19 cellular contexts compared by ENCODE assay signal in the genomic region with DNA sequence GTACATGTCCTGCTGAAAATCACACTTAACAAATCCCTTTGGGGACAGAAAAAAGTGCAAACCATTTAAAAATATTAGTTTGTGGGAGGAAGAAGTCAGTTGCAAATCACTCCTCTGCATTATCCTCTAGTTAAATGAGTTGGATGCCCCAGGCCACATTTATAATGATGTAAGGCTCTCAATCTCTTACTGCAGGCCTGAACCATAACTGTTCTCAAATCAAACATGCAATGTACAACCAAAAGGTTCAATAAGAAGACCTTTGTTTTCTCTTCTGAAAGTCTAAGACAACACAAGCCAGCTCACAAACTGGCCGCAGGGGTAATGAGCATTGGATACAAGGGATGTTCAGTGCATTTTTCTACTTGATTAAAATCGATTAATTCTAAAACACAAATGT. TPM values are rescaled to one million over a fixed set of nuclear protein-coding genes. Genes with fewer than 3 reads are reported as not detected.
"Had no signal": no experiment of that assay in that cellular context is flagged by ENCODE, and none has a peak within 500 bp of the region (broad histone marks: within the 10 kb centered on the region; RNA-seq: fewer than 3 reads in every experiment).

No MANE protein-coding gene starts in this region.

- H3K4me3 Mint-ChIP-seq: activated CD4-positive, alpha-beta memory T cell treated with anti-CD3 and anti-CD28 coated beads, Interleukin-2, amount 10 ng/mL, durations not matched to agents 7 days and 5 days; activated CD4-positive, alpha-beta T cell treated with anti-CD3 and anti-CD28 coated beads for 36 hours; activated naive CD8-positive, alpha-beta T cell treated with anti-CD3 and anti-CD28 coated beads, Interleukin-2, amount 10 ng/mL, durations not matched to agents 7 days and 5 days; activated T-cell treated with anti-CD3 and anti-CD28 coated beads, Interleukin-2, amount 50 U/mL, for 72 hours; naive B cell; stimulated activated naive CD8-positive, alpha-beta T cell treated with anti-CD3 and anti-CD28 coated beads, Interleukin-15, Interleukin-2, amounts not matched to agents 100 ng/mL and 50 ng/mL, for 24 hours had no signal

- H3K4me1 ChIP-seq: colonic mucosa had no signal

- H3K9me3 ChIP-seq: colonic mucosa, gastrocnemius medialis, sigmoid colon had no signal

- FAIRE-seq: endothelial cell of umbilical vein, kidney had no signal

- H3K27ac Mint-ChIP-seq: activated CD4-positive, alpha-beta memory T cell treated with anti-CD3 and anti-CD28 coated beads, Interleukin-2, amount 10 ng/mL, durations not matched to agents 7 days and 5 days; activated CD4-positive, alpha-beta T cell treated with anti-CD3 and anti-CD28 coated beads for 36 hours; activated naive CD8-positive, alpha-beta T cell treated with anti-CD3 and anti-CD28 coated beads, Interleukin-2, amount 10 ng/mL, durations not matched to agents 7 days and 5 days; activated T-cell treated with anti-CD3 and anti-CD28 coated beads, Interleukin-2, amount 50 U/mL, for 72 hours; naive B cell; stimulated activated naive CD8-positive, alpha-beta T cell treated with anti-CD3 and anti-CD28 coated beads, Interleukin-15, Interleukin-2, amounts not matched to agents 100 ng/mL and 50 ng/mL, for 24 hours had no signal

- H3K4me1 Mint-ChIP-seq: activated CD4-positive, alpha-beta memory T cell treated with anti-CD3 and anti-CD28 coated beads, Interleukin-2, amount 10 ng/mL, durations not matched to agents 7 days and 5 days; activated CD4-positive, alpha-beta T cell treated with anti-CD3 and anti-CD28 coated beads for 36 hours; activated naive CD8-positive, alpha-beta T cell treated with anti-CD3 and anti-CD28 coated beads, Interleukin-2, amount 10 ng/mL, durations not matched to agents 7 days and 5 days; naive B cell had no signal

- H3K27ac ChIP-seq: cardiac muscle cell, colonic mucosa, gastrocnemius medialis had no signal

- H3K4me3 ChIP-seq: cardiac muscle cell, colonic mucosa, gastrocnemius medialis, sigmoid colon had no signal

- DNase-seq: activated CD4-positive, alpha-beta memory T cell treated with anti-CD3 and anti-CD28 coated beads, Interleukin-2, amount 10 ng/mL, durations not matched to agents 7 days and 5 days; activated CD4-positive, alpha-beta T cell treated with anti-CD3 and anti-CD28 coated beads for 36 hours; activated CD8-positive, alpha-beta memory T cell treated with anti-CD3 and anti-CD28 coated beads, Interleukin-2, amount 50 U/mL, for 4 hours; activated gamma-delta T cell treated with Interleukin-2 at 50 U/mL for 16 hours; activated naive CD8-positive, alpha-beta T cell treated with anti-CD3 and anti-CD28 coated beads, Interleukin-2, amount 10 ng/mL, durations not matched to agents 7 days and 5 days; activated T-cell treated with anti-CD3 and anti-CD28 coated beads, Interleukin-2, amount 50 U/mL, for 72 hours; anterior cingulate cortex; colonic mucosa; effector CD4-positive, alpha-beta T cell; gastrocnemius medialis; kidney; midbrain; naive B cell; nucleus accumbens; sigmoid colon; stimulated activated CD4-positive, alpha-beta T cell treated with anti-CD3 and anti-CD28 coated beads, Interleukin-12 subunit alpha, Interleukin-12 subunit beta, amount 100 ng/mL, for 4 hours had no signal

- H3K9me3 Mint-ChIP-seq: activated CD4-positive, alpha-beta memory T cell treated with anti-CD3 and anti-CD28 coated beads, Interleukin-2, amount 10 ng/mL, durations not matched to agents 7 days and 5 days; activated naive CD8-positive, alpha-beta T cell treated with anti-CD3 and anti-CD28 coated beads, Interleukin-2, amount 10 ng/mL, durations not matched to agents 7 days and 5 days; activated T-cell treated with anti-CD3 and anti-CD28 coated beads, Interleukin-2, amount 50 U/mL, for 72 hours; naive B cell; stimulated activated naive CD8-positive, alpha-beta T cell treated with anti-CD3 and anti-CD28 coated beads, Interleukin-15, Interleukin-2, amounts not matched to agents 100 ng/mL and 50 ng/mL, for 24 hours had no signal

- H3K27me3 ChIP-seq: cardiac muscle cell, colonic mucosa, gastrocnemius medialis, sigmoid colon had no signal

- ATAC-seq: activated CD4-positive, alpha-beta T cell treated with anti-CD3 and anti-CD28 coated beads for 36 hours; activated T-cell treated with anti-CD3 and anti-CD28 coated beads, Interleukin-2, amount 50 U/mL, for 72 hours; gastrocnemius medialis had no signal

- H3K36me3 Mint-ChIP-seq: activated naive CD8-positive, alpha-beta T cell treated with anti-CD3 and anti-CD28 coated beads, Interleukin-2, amount 10 ng/mL, durations not matched to agents 7 days and 5 days; naive B cell had no signal

- H3K27me3 Mint-ChIP-seq: activated naive CD8-positive, alpha-beta T cell treated with anti-CD3 and anti-CD28 coated beads, Interleukin-2, amount 10 ng/mL, durations not matched to agents 7 days and 5 days; naive B cell; stimulated activated naive CD8-positive, alpha-beta T cell treated with anti-CD3 and anti-CD28 coated beads, Interleukin-15, Interleukin-2, amounts not matched to agents 100 ng/mL and 50 ng/mL, for 24 hours had no signal

- H3K36me3 ChIP-seq: cardiac muscle cell, colonic mucosa, gastrocnemius medialis, sigmoid colon had no signal

RNA-seq across cellular contexts. Expression of a gene that starts 39.7 kb away (rescaled TPM):
- total RNA-seq: activated CD4-positive, alpha-beta memory T cell treated with anti-CD3 and anti-CD28 coated beads, Interleukin-2, amount 10 ng/mL, durations not matched to agents 7 days and 5 days; activated CD4-positive, alpha-beta T cell treated with anti-CD3 and anti-CD28 coated beads for 36 hours; activated T-cell treated with anti-CD3 and anti-CD28 coated beads, Interleukin-2, amount 50 U/mL, for 72 hours had no signal
